8 cellular contexts compared by ENCODE assay signal in genomic region chr2:153477096-153477555, GRCh38. TPM values are rescaled to one million over a fixed set of nuclear protein-coding genes. Genes with fewer than 3 reads are reported as not detected.
DNase-seq lines count a peak whose midpoint lies in the region; ATAC-seq and TF ChIP-seq lines count a peak whose summit lies in the region.

No MANE protein-coding gene starts in this region.

- H3K4me1 Mint-ChIP-seq in MCF 10A (ENCODE audit: insufficient read depth, unreplicated experiment): peaks cover 7% of the 10 kb centered on the region

- no peak overlapping the region for H3K4me3 Mint-ChIP-seq in MCF 10A (ENCODE audit: unreplicated experiment)

- H3K4me1 ChIP-seq in breast epithelium: no peaks in the 10 kb centered on the region
- peaks cover 20% of the 10 kb centered on the region for H3K4me1 ChIP-seq in upper lobe of right lung

- POLR2A ChIA-PET in MCF 10A (lab: Yijun Ruan, JAX): interaction anchor here (0.6 kb wide), 1 partner anchor 66 kb away, joined by 5 read pairs; no protein-coding TSS in a partner anchor

- H3K27ac Mint-ChIP-seq in MCF 10A (ENCODE audit: low read depth, unreplicated experiment): no peak overlapping the region

- H3K36me3 ChIP-seq in breast epithelium: no peaks in the 10 kb centered on the region
- H3K36me3 ChIP-seq in upper lobe of right lung: no peaks in the 10 kb centered on the region

- peaks cover 53% of the 10 kb centered on the region for H3K27me3 Mint-ChIP-seq in MCF 10A (ENCODE audit: insufficient read depth, unreplicated experiment)

- BruUV-seq in MCF 10A (replicated peaks; lab: Mats Ljungman, UMichigan): no TSS peak

- CTCF ChIA-PET in MCF 10A (lab: Yijun Ruan, JAX): interaction anchor here (0.7 to 3.3 kb wide), 4 partner anchors 99 to 734 kb away, joined by 3 to 19 read pairs (median 4); no protein-coding TSS in a partner anchor

- H3K27ac ChIP-seq in breast epithelium: no peak overlapping the region
- H3K27ac ChIP-seq in upper lobe of right lung: no peak overlapping the region

- no peaks in the 10 kb centered on the region for H3K36me3 Mint-ChIP-seq in MCF 10A (ENCODE audit: insufficient read depth, unreplicated experiment)

- H3K9me3 ChIP-seq in breast epithelium (no peaks in the 10 kb centered on the region), upper lobe of right lung (no peaks in the 10 kb centered on the region)

- peaks cover 0 to 53% of the 10 kb centered on the region in 2 donors for H3K27me3 ChIP-seq in breast epithelium
- peaks cover 50% of the 10 kb centered on the region for H3K27me3 ChIP-seq in upper lobe of right lung

- peak overlapping the region; percentile 45 to 77 (median 56) for H3K4me3 ChIP-seq in breast epithelium
- peak overlapping the region; percentile 56 for H3K4me3 ChIP-seq in upper lobe of right lung

- H3K9me3 Mint-ChIP-seq in MCF 10A (ENCODE audit: unreplicated experiment): no peaks in the 10 kb centered on the region

- no peak for TF ChIP-seq CTCF in breast epithelium (IDR thresholded peaks at IDR 0.05)
- no peak for TF ChIP-seq CTCF in MCF 10A (IDR thresholded peaks at IDR 0.05; ENCODE audit: unreplicated experiment)
- peak; percentile 7 for TF ChIP-seq CTCF in upper lobe of right lung (IDR thresholded peaks at IDR 0.05)

- DNase-seq in breast epithelium (ENCODE audit: low spot score in 2 of 2) (no peak), MCF 10A (ENCODE audit: unreplicated experiment) (no peak), T1000 (lab: John Stamatoyannopoulos, UW) (peak; percentile 53), iPS-NIHi7 (ENCODE audit: extremely low spot score) (peak; percentile 53), upper lobe of right lung (no peak), T-helper 9 cell (no peak), hippocampal formation (lab: John Stamatoyannopoulos, UW) (no peak)

- no peak for TF ChIP-seq POLR2A in breast epithelium (IDR thresholded peaks at IDR 0.05)

- no peak for ATAC-seq in upper lobe of right lung
- no peak for ATAC-seq in esophagus mucosa

- intact Hi-C loops in breast epithelium (cut with DNase I; ENCODE audit: low total_unique reads): no loop called here
- intact Hi-C loops in MCF 10A (cut with micrococcal nuclease): loop anchor here (10.0 kb wide), 1 partner anchor 132 kb away; no protein-coding TSS in a partner anchor
- intact Hi-C loops in upper lobe of right lung (cut with DNase I): no loop called here

RNA-seq across cellular contexts. Expression of gene RPRM, which starts 1.4 kb away (rescaled TPM):
- 1 to 10 TPM in 1 of 3 donors, not detected in 2; 4.0 TPM for total RNA-seq in breast epithelium
- not detected in 2 replicates for total RNA-seq in MCF 10A (2022)
- 0.26 TPM for total RNA-seq in upper lobe of right lung
- not detected for total RNA-seq in esophagus mucosa

Comparison
In these comparisons a context has a peak if more than half of its experiments do, and no peak if none do; other contexts are left out.
1. DNase-seq: peak in T1000 (single experiment) and iPS-NIHi7 (single experiment); none in breast epithelium (0 of 2), MCF 10A (single experiment), upper lobe of right lung (single experiment), T-helper 9 cell (single experiment) and hippocampal formation (0 of 2).